1 cellular context compared by ENCODE assay signal in genomic region chr16:46830417-46830901, GRCh38.
A peak's percentile ranks its signal among the peaks of the same experiment; 100 is the strongest.
TF ChIP-seq lines count a peak whose summit lies in the region.

No MANE protein-coding gene starts in this region.

TF ChIP-seq in HEK293, 187 proteins besides CTCF, POLR2A, EP300 and RAD21 (continued from another document):
- TF ChIP-seq ZBTB26 (tag by site-specific recombination; optimal IDR thresholded peaks at IDR 0.05) (peak; percentile 60), ZBTB8A (tag by site-specific recombination; IDR thresholded peaks at IDR 0.05) (peak; percentile 86), ZBTB17 (tag by site-specific recombination; IDR thresholded peaks at IDR 0.05) (0 out of 2 replicates have a peak, but pooled peaks have one; percentile 3), ZNF664 (tag by site-specific recombination; IDR thresholded peaks at IDR 0.05) (no peak), ZNF335 (tag by site-specific recombination; conservative IDR thresholded peaks at IDR 0.05) (peak; percentile 97), ZNF398 (tag by site-specific recombination; IDR thresholded peaks at IDR 0.05) (peak; percentile 18; the same call in 1 of the 2 replicates), GLI2 (tag by site-specific recombination; IDR thresholded peaks at IDR 0.05; ENCODE audit: borderline replicate concordance, low read depth) (no peak), ZNF394 (tag by site-specific recombination; IDR thresholded peaks at IDR 0.05; ENCODE audit: borderline replicate concordance) (peak; percentile 30; the same call in 1 of the 2 replicates), ZBTB11 (tag by site-specific recombination; conservative IDR thresholded peaks at IDR 0.05; ENCODE audit: low read depth) (0 out of 2 replicates have a peak, but pooled peaks have one; percentile 28), ZNF18 (tag by site-specific recombination; IDR thresholded peaks at IDR 0.05) (no peak), BCL11A (tag by site-specific recombination; IDR thresholded peaks at IDR 0.05; ENCODE audit: low read depth) (no peak), ZXDB (tag by site-specific recombination; IDR thresholded peaks at IDR 0.05) (peak; percentile 78), SP2 (tag by site-specific recombination; IDR thresholded peaks at IDR 0.05) (peak; percentile 71), WT1 (tag by site-specific recombination; IDR thresholded peaks at IDR 0.05) (no peak), ZNF639 (tag by site-specific recombination; IDR thresholded peaks at IDR 0.05) (0 out of 2 replicates have a peak, but pooled peaks have one; percentile 13), ATF2 (tag by site-specific recombination; IDR thresholded peaks at IDR 0.05; ENCODE audit: low read depth) (no peak)
